In the genomic region with DNA sequence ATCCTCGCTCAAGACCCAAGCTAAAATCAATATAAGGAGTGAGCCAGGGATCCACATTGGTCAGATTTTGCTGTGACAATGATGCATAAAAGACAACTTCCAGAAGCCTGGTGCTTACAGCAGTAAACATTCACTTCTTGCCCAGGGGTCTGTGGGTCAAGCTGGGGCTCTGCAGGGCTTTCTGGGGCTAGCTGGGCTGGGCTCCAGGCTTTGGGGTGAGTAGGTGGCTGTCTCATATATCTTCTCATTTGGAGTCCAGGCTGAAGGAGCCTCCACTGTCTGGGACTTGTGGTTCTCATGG, we compare ENCODE assay signal across 9 cellular contexts. TPM values are rescaled to one million over a fixed set of nuclear protein-coding genes. Genes with fewer than 3 reads are reported as not detected.
DNase-seq lines count a peak whose midpoint lies in the region; ATAC-seq and TF ChIP-seq lines count a peak whose summit lies in the region.
"Had no signal": no experiment of that assay in that cellular context is flagged by ENCODE, and none has a peak within 500 bp of the region (broad histone marks: within the 10 kb centered on the region; RNA-seq: fewer than 3 reads in every experiment).

No MANE protein-coding gene starts in this region.

- no peaks in the 10 kb centered on the region for H3K36me3 ChIP-seq in adrenal gland (replicated peaks in 1 of 2)
- no peaks in the 10 kb centered on the region for H3K36me3 ChIP-seq in lower lobe of right lung
- no peaks in the 10 kb centered on the region for H3K36me3 ChIP-seq in transverse colon
- H3K36me3 ChIP-seq: neural progenitor cell had no signal

- TF ChIP-seq POLR2A in adrenal gland (IDR thresholded peaks at IDR 0.05) (no peak), transverse colon (IDR thresholded peaks at IDR 0.05) (no peak)

- intact Hi-C loops in activated naive CD4-positive, alpha-beta T cell treated with anti-CD3 and anti-CD28 coated beads for 36 hours (cut with micrococcal nuclease): loop anchor here (1.0 to 5.0 kb wide), 5 partner anchors 12 to 155 kb away; partner anchors contain the start of gene TOP1
- intact Hi-C loops in adrenal gland (cut with DNase I): no loop called here
- intact Hi-C loops in lower lobe of right lung (cut with DNase I): no loop called here
- intact Hi-C loops in transverse colon (cut with DNase I; ENCODE audit: low total_unique reads): no loop called here

- H3K4me3 ChIP-seq in adrenal gland (no peak overlapping the region), lower lobe of right lung (no peak overlapping the region), transverse colon (peak overlapping the region in 1 of 4 donors; percentile 9)
- H3K4me3 ChIP-seq: neural progenitor cell had no signal

- TF ChIP-seq CTCF in adrenal gland (IDR thresholded peaks at IDR 0.05) (no peak), lower lobe of right lung (IDR thresholded peaks at IDR 0.05) (no peak), transverse colon (IDR thresholded peaks at IDR 0.05) (no peak)

- peaks cover 17% of the 10 kb centered on the region for H3K4me1 Mint-ChIP-seq in activated naive CD4-positive, alpha-beta T cell treated with anti-CD3 and anti-CD28 coated beads for 36 hours (ENCODE audit: low read depth)

- ATAC-seq in lower lobe of right lung: no peak
- no peak for ATAC-seq in HG03571 (IDR thresholded peaks at IDR 0.05; ENCODE audit: unreplicated experiment)

- H3K4me3 Mint-ChIP-seq in activated naive CD4-positive, alpha-beta T cell treated with anti-CD3 and anti-CD28 coated beads for 36 hours: peak overlapping the region; percentile 34
- H3K4me3 Mint-ChIP-seq: neural progenitor cell had no signal

- no peaks in the 10 kb centered on the region for H3K9me3 ChIP-seq in adrenal gland (replicated peaks in 1 of 3)
- H3K9me3 ChIP-seq in lower lobe of right lung: no peaks in the 10 kb centered on the region
- no peaks in the 10 kb centered on the region for H3K9me3 ChIP-seq in transverse colon

- 71 to 93% (median 77%) methylated on average over 1 of the region's 1 CpG for WGBS in adrenal gland, 4 donors
- 83 to 91% methylated on average over 1 of the region's 1 CpG for WGBS in transverse colon (ENCODE audit: low coverage in 1 of 2), 2 donors

- H3K36me3 Mint-ChIP-seq in activated naive CD4-positive, alpha-beta T cell treated with anti-CD3 and anti-CD28 coated beads for 36 hours (ENCODE audit: low read depth): no peaks in the 10 kb centered on the region
- H3K36me3 Mint-ChIP-seq: neural progenitor cell had no signal

- CTCF ChIA-PET in activated naive CD4-positive, alpha-beta T cell treated with anti-CD3 and anti-CD28 coated beads for 36 hours (lab: Charles Lee): interaction anchor here (1.7 kb wide), 1 partner anchor 11 kb away, joined by 9 read pairs; no protein-coding TSS in a partner anchor

- no peaks in the 10 kb centered on the region for H3K27me3 ChIP-seq in adrenal gland
- H3K27me3 ChIP-seq in lower lobe of right lung (ENCODE audit: low read depth): no peaks in the 10 kb centered on the region
- no peaks in the 10 kb centered on the region for H3K27me3 ChIP-seq in transverse colon
- H3K27me3 ChIP-seq: neural progenitor cell had no signal

- H3K27ac ChIP-seq in adrenal gland (peak overlapping the region in 4 of 5 donors; percentile 64 to 92 (median 82)), lower lobe of right lung (peak overlapping the region; percentile 94), transverse colon (peak overlapping the region; percentile 78 to 91 (median 84))
- H3K27ac ChIP-seq: neural progenitor cell had no signal

- peak overlapping the region; percentile 90 for H3K27ac Mint-ChIP-seq in activated naive CD4-positive, alpha-beta T cell treated with anti-CD3 and anti-CD28 coated beads for 36 hours
- H3K27ac Mint-ChIP-seq: neural progenitor cell had no signal

- no peak for DNase-seq in activated naive CD4-positive, alpha-beta T cell treated with anti-CD3 and anti-CD28 coated beads for 36 hours
- DNase-seq in activated naive CD4-positive, alpha-beta T cell (lab: John Stamatoyannopoulos, UW): no peak
- DNase-seq in adrenal gland (no peak), lower lobe of right lung (no peak), transverse colon (no peak), OCI-M1 (lab: John Stamatoyannopoulos, UW) (no peak)
- no peak for DNase-seq in stimulated activated CD4-positive, alpha-beta T cell treated with anti-CD3 and anti-CD28 coated beads, Interleukin-4, amount 100 ng/mL, for 1 hour

- in situ Hi-C loops in transverse colon (cut with MboI; ENCODE audit: low pct_ligation_motif_present in 1 of 4, low pct_unique_long_range_greater_than_20kb in 1 of 4, low sequenced_read_pairs in 3 of 4): no loop called here

- no peak for TF ChIP-seq EP300 in transverse colon (IDR thresholded peaks at IDR 0.05; ENCODE audit: low read depth)

- no peaks in the 10 kb centered on the region for H3K9me3 Mint-ChIP-seq in activated naive CD4-positive, alpha-beta T cell treated with anti-CD3 and anti-CD28 coated beads for 36 hours

- H3K4me1 ChIP-seq in adrenal gland (replicated peaks in 1 of 2) (peaks cover 20 to 43% of the 10 kb centered on the region in 2 donors), lower lobe of right lung (peaks cover 66% of the 10 kb centered on the region), transverse colon (peaks cover 18 to 41% (median 34%) of the 10 kb centered on the region in 4 donors)
- H3K4me1 ChIP-seq: neural progenitor cell had no signal

- no peaks in the 10 kb centered on the region for H3K27me3 Mint-ChIP-seq in activated naive CD4-positive, alpha-beta T cell treated with anti-CD3 and anti-CD28 coated beads for 36 hours (ENCODE audit: low read depth)

RNA-seq across cellular contexts. Expression of gene TOP1, which starts 25.8 kb away (rescaled TPM):
- total RNA-seq in activated naive CD4-positive, alpha-beta T cell treated with anti-CD3 and anti-CD28 coated beads for 36 hours: 10 to 100 TPM; 91.7 to 92.6 TPM
- total RNA-seq in adrenal gland (10 to 100 TPM; 21.2 to 58.8 (median 38.5) TPM), lower lobe of right lung (52.0 TPM), transverse colon (10 to 100 TPM; 29.6 to 52.3 (median 36.9) TPM)
- 10 to 100 TPM; 19.6 to 96.6 (median 21.2) TPM for polyA plus RNA-seq in adrenal gland
